Comparison of ENCODE assay signal across 23 cellular contexts in genomic region chr6:1212919-1213318, GRCh38.
"Had no signal": no experiment of that assay in that cellular context is flagged by ENCODE, and none has a peak within 500 bp of the region (broad histone marks: within the 10 kb centered on the region; RNA-seq: fewer than 3 reads in every experiment).

No MANE protein-coding gene starts in this region.

- H3K9ac ChIP-seq: SK-N-SH had no signal

- FAIRE-seq: HTR-8/SVneo, RCC 7860 had no signal

- DNase-seq: Karpas-422, KG1, MG63, NCI-H1092, NCI-H1105 treated with DMSO at 0.1 percent for 48 hours, NCI-H1417 treated with DMSO at 0.1 percent for 48 hours, NCI-H146, NCI-H1694 treated with DMSO at 0.1 percent for 48 hours, NCI-H1930, NCI-H2081, NCI-H2107, NCI-H2227 treated with DMSO at 0.1 percent for 48 hours, NCI-H510A, NCI-H524 treated with DMSO at 0.1 percent for 48 hours, NCI-H69, NCI-H774, RPMI8226, SHP77, SK-N-SH, SW 1271 had no signal

- H3K9me3 ChIP-seq: MG63, SK-N-SH had no signal

- H3K4me2 ChIP-seq: SK-N-SH had no signal

- H3K36me3 ChIP-seq: MG63 had no signal

- H3K27ac ChIP-seq: HL-60 had no signal

- H3K4me3 ChIP-seq: MG63 had no signal

- H3K27me3 ChIP-seq: MG63 had no signal
